Comparison of ENCODE assay signal across 8 cellular contexts in the genomic region with DNA sequence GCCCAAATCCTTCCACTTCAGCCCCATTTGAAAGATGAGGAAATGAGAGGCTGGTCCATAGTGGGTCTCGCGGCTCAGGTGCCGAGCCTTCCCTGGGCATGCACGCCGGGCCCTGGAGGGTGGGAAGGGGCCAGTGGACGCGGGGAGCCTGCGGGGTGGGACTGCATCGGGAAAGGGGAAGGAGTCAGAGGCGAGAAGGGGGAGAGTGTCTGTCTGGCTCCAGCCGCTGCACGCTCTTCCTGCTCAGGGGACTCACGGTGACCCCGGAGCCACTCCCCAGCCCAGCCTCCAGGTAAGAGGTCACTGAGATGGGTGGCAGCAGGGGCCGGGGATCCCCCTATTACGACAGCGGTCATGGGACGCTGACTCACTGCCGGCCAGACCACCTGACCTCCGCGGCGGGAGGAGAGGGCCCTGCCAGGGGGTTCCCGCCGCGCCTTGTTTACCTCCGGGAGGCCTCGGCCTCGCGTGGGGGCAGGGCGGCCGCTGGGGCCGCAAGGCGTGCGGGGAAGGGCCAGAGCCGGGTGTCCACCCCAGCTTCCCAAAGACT. TPM values are rescaled to one million over a fixed set of nuclear protein-coding genes. Genes with fewer than 3 reads are reported as not detected.
DNase-seq lines count a peak whose midpoint lies in the region; ATAC-seq and TF ChIP-seq lines count a peak whose summit lies in the region.

No MANE protein-coding gene starts in this region.

- H3K79me2 ChIP-seq in SK-N-SH (ENCODE audit: insufficient read depth), result peaks cover 36% of the 10 kb centered on the region

- peak overlapping the region; percentile 97; the same call in 1 of the 2 replicates for H3K9ac ChIP-seq in SK-N-SH

- H3K4me1 Mint-ChIP-seq in activated naive CD8-positive, alpha-beta T cell treated with anti-CD3 and anti-CD28 coated beads for 36 hours, result peaks cover 36% of the 10 kb centered on the region

- ATAC-seq in GM21367 (IDR thresholded peaks at IDR 0.05; ENCODE audit: unreplicated experiment), result peak; percentile 46

- CTCF ChIA-PET in SK-N-SH (lab: Yijun Ruan, JAX), result interaction anchor here (1.6 kb wide), 1 partner anchor 21 kb away, joined by 4 read pairs; no protein-coding TSS in a partner anchor

- peak; percentile 45 to 74; a peak in 2 of 4 replicates for TF ChIP-seq EP300 in SK-N-SH (IDR thresholded peaks at IDR 0.05; ENCODE audit: borderline replicate concordance in 1 of 2, low read depth in 1 of 2, low read length in 1 of 2)
- TF ChIP-seq EP300 in ovary (IDR thresholded peaks at IDR 0.05), result peak; percentile 96

- peaks cover 13% of the 10 kb centered on the region for H3F3A ChIP-seq in SK-N-SH (replicated peaks; ENCODE audit: insufficient read depth)

- no peaks in the 10 kb centered on the region for H3K9me3 Mint-ChIP-seq in activated naive CD8-positive, alpha-beta T cell treated with anti-CD3 and anti-CD28 coated beads for 36 hours

- H3K36me3 ChIP-seq in SK-N-SH (replicated peaks in 1 of 2; ENCODE audit: control insufficient read depth in 1 of 2, insufficient read depth in 2 of 2, low read length in 1 of 2) (peaks cover 18% of the 10 kb centered on the region in 2 experiments), ovary (no peaks in the 10 kb centered on the region), thyroid gland (peaks cover 13 to 24% of the 10 kb centered on the region in 2 donors)

- DNase-seq in DMS53 (lab: John Stamatoyannopoulos, UW) (peak; percentile 97), HS-5 (ENCODE audit: low read depth) (peak; percentile 76), SK-N-SH (peak; percentile 88), head of caudate nucleus (peak; percentile 85 to 98 (median 93)), ovary (peak; percentile 95 to 97 (median 97)), thyroid gland (peak; percentile 97 to 98)
- peak; percentile 93 for DNase-seq in activated naive CD8-positive, alpha-beta T cell treated with anti-CD3 and anti-CD28 coated beads for 36 hours

- POLR2A ChIA-PET in SK-N-SH (lab: Yijun Ruan, JAX), result interaction anchor here (1.7 kb wide), 1 partner anchor 22 kb away, joined by 4 read pairs; no protein-coding TSS in a partner anchor

- peak overlapping the region; percentile 76 for H3K4me3 Mint-ChIP-seq in activated naive CD8-positive, alpha-beta T cell treated with anti-CD3 and anti-CD28 coated beads for 36 hours

- peaks cover 6% of the 10 kb centered on the region for H3K27me3 Mint-ChIP-seq in activated naive CD8-positive, alpha-beta T cell treated with anti-CD3 and anti-CD28 coated beads for 36 hours

- intact Hi-C loops in head of caudate nucleus (cut with DNase I), result no loop called here
- intact Hi-C loops in ovary (cut with DNase I), result no loop called here
- intact Hi-C loops in thyroid gland (cut with DNase I), result no loop called here

- H3K4me1 ChIP-seq in SK-N-SH (ENCODE audit: control insufficient read depth in 1 of 2, insufficient read depth in 2 of 2, low read depth in 1 of 2, low read length in 1 of 2) (peaks cover 22 to 36% of the 10 kb centered on the region in 2 experiments), ovary (ENCODE audit: insufficient read depth) (peaks cover 32% of the 10 kb centered on the region), thyroid gland (peaks cover 48 to 56% of the 10 kb centered on the region in 2 donors)

- H3K9me3 ChIP-seq in SK-N-SH (no peaks in the 10 kb centered on the region), ovary (no peaks in the 10 kb centered on the region), thyroid gland (no peaks in the 10 kb centered on the region)

- H4K20me1 ChIP-seq in SK-N-SH (ENCODE audit: insufficient read depth), result peaks cover 28% of the 10 kb centered on the region

- H3K27ac ChIP-seq in SK-N-SH (ENCODE audit: low read depth in 2 of 2, low read length in 1 of 2) (peak overlapping the region; percentile 84 to 94), ovary (peak overlapping the region; percentile 90 to 98), thyroid gland (peak overlapping the region; percentile 97 to 100 (median 99))

- WGBS in SK-N-SH (ENCODE audit: low lambda C conversion rate), result 7% methylated on average over 15 of the region's 35 CpGs
- 0 to 1% (median 0%) methylated on average over 28 to 35 of the region's 35 CpGs for WGBS in ovary, 3 donors
- 3 to 4% methylated on average over 17 to 22 of the region's 35 CpGs for WGBS in thyroid gland, 2 donors

- peak overlapping the region in 1 of 2 experiments; percentile 32; a peak in 3 of 4 replicates for H3K4me3 ChIP-seq in SK-N-SH (ENCODE audit: low read depth in 2 of 2, low read length in 1 of 2)
- peak overlapping the region; percentile 82 for H3K4me3 ChIP-seq in ovary
- H3K4me3 ChIP-seq in thyroid gland (replicated peaks in 1 of 3), result peak overlapping the region in 1 of 3 donors; percentile 100

- TF ChIP-seq POLR2A in ovary (IDR thresholded peaks at IDR 0.05), result peak; percentile 51
- peak in 1 of 2 donors; percentile 76 for TF ChIP-seq POLR2A in thyroid gland (IDR thresholded peaks at IDR 0.05)

- H2AFZ ChIP-seq in SK-N-SH (ENCODE audit: low read depth), result peak overlapping the region; percentile 67; the same call in 1 of the 2 replicates

- H3K9me2 ChIP-seq in SK-N-SH, result no peaks in the 10 kb centered on the region

- H3K27me3 ChIP-seq in SK-N-SH (ENCODE audit: insufficient read depth), result no peaks in the 10 kb centered on the region
- no peaks in the 10 kb centered on the region for H3K27me3 ChIP-seq in ovary
- no peaks in the 10 kb centered on the region for H3K27me3 ChIP-seq in thyroid gland

- TF ChIP-seq RAD21 in SK-N-SH (IDR thresholded peaks at IDR 0.05; ENCODE audit: low read length), result no peak

- peaks cover 17% of the 10 kb centered on the region for H3K36me3 Mint-ChIP-seq in activated naive CD8-positive, alpha-beta T cell treated with anti-CD3 and anti-CD28 coated beads for 36 hours

- TF ChIP-seq CTCF in SK-N-SH (IDR thresholded peaks at IDR 0.05) (no peak), ovary (IDR thresholded peaks at IDR 0.05) (no peak), thyroid gland (IDR thresholded peaks at IDR 0.05) (no peak)

- peak overlapping the region; percentile 91 for H3K27ac Mint-ChIP-seq in activated naive CD8-positive, alpha-beta T cell treated with anti-CD3 and anti-CD28 coated beads for 36 hours

- H3K4me2 ChIP-seq in SK-N-SH, result peak overlapping the region; percentile 75; the same call in 1 of the 2 replicates

TF ChIP-seq in SK-N-SH, 30 proteins besides CTCF, POLR2A, EP300 and RAD21 (continues in another document):
- TF ChIP-seq MXI1 (IDR thresholded peaks at IDR 0.05; ENCODE audit: low read depth, low read length) (0 out of 2 replicates have a peak, but pooled peaks have one; percentile 15), JUND (IDR thresholded peaks at IDR 0.05) (peak; percentile 74), CHD2 (IDR thresholded peaks at IDR 0.05; ENCODE audit: low read length, partially characterized antibody) (peak; percentile 91), TCF12 (IDR thresholded peaks at IDR 0.05) (peak; percentile 52; the same call in 1 of the 2 replicates), RXRA (IDR thresholded peaks at IDR 0.05; ENCODE audit: borderline replicate concordance, low read depth) (peak; percentile 92), TEAD4 (IDR thresholded peaks at IDR 0.05; ENCODE audit: borderline replicate concordance, insufficient read depth) (no peak), GATA2 (CRISPR knock-in tag; IDR thresholded peaks at IDR 0.05) (no peak)
- TF ChIP-seq, protein P1, sequence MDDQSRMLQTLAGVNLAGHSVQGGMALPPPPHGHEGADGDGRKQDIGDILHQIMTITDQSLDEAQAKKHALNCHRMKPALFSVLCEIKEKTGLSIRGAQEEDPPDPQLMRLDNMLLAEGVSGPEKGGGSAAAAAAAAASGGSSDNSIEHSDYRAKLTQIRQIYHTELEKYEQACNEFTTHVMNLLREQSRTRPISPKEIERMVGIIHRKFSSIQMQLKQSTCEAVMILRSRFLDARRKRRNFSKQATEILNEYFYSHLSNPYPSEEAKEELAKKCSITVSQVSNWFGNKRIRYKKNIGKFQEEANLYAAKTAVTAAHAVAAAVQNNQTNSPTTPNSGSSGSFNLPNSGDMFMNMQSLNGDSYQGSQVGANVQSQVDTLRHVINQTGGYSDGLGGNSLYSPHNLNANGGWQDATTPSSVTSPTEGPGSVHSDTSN (IDR thresholded peaks at IDR 0.05), result peak; percentile 54; the same call in 1 of the 2 replicates

RNA-seq across cellular contexts. Expression of a gene that starts 1.9 kb away (rescaled TPM):
- polyA plus RNA-seq in SK-N-SH (2012; rRNA removed) (181 and 185 TPM in 2 replicates), ovary (100 to 1,000 TPM; 125 to 265 TPM)
- polyA plus RNA-seq in SK-N-SH (2012; cell fraction: cytosol; rRNA removed), result 98.5 and 121 TPM in 2 replicates
- 413 and 442 TPM in 2 replicates for polyA plus RNA-seq in SK-N-SH (2012; cell fraction: nucleus; rRNA removed)
- total RNA-seq in activated naive CD8-positive, alpha-beta T cell treated with anti-CD3 and anti-CD28 coated beads for 36 hours, result 100 to 1,000 TPM; 111 to 117 TPM
- total RNA-seq in ovary (100 to 1,000 TPM; 257 to 457 (median 337) TPM), thyroid gland (1,000 to 10,000 TPM in 1 of 4 donors, 100 to 1,000 TPM in 3; 649 to 1,146 (median 971) TPM)

RNA-seq across cellular contexts. Expression of a gene that starts 12.2 kb away (rescaled TPM):
- polyA plus RNA-seq in SK-N-SH (2012; rRNA removed), result 174 and 190 TPM in 2 replicates
- 120 and 170 TPM in 2 replicates for polyA plus RNA-seq in SK-N-SH (2012; cell fraction: cytosol; rRNA removed)
- polyA plus RNA-seq in SK-N-SH (2012; cell fraction: nucleus; rRNA removed), result 434 and 545 TPM in 2 replicates
- 10 to 100 TPM; 67.9 to 71.5 TPM for total RNA-seq in activated naive CD8-positive, alpha-beta T cell treated with anti-CD3 and anti-CD28 coated beads for 36 hours
- 100 to 1,000 TPM in 1 of 7 donors, 10 to 100 TPM in 6; 51.2 to 102 (median 68.6) TPM for total RNA-seq in ovary
- polyA plus RNA-seq in ovary, result 10 to 100 TPM; 51.0 to 65.6 TPM
- 100 to 1,000 TPM in 2 of 4 donors, 10 to 100 TPM in 2; 83.6 to 108 (median 102) TPM for total RNA-seq in thyroid gland

RNA-seq across cellular contexts. Expression of a gene that starts 25.0 kb away (rescaled TPM):
- polyA plus RNA-seq in SK-N-SH (2012; rRNA removed), result 0.34 and 0.43 TPM in 2 replicates
- polyA plus RNA-seq in SK-N-SH (2012; cell fraction: cytosol; rRNA removed), result 0.14 TPM in 1 of 2 replicates, not detected in the other
- 0.67 and 0.75 TPM in 2 replicates for polyA plus RNA-seq in SK-N-SH (2012; cell fraction: nucleus; rRNA removed)
- total RNA-seq in activated naive CD8-positive, alpha-beta T cell treated with anti-CD3 and anti-CD28 coated beads for 36 hours, result under 1 TPM in 1 of 2 experiments, not detected in 1; 0.29 TPM
- 10 to 100 TPM in 6 of 7 donors, 1 to 10 TPM in 1; 7.5 to 43.5 (median 20.6) TPM for total RNA-seq in ovary
- 10 to 100 TPM in 1 of 2 donors, not detected in 1; 11.7 TPM for polyA plus RNA-seq in ovary
- total RNA-seq in thyroid gland, result 10 to 100 TPM in 2 of 4 donors, 1 to 10 TPM in 2; 6.4 to 28.2 (median 15.9) TPM

RNA-seq across cellular contexts. Expression of a gene that starts 39.8 kb away (rescaled TPM):
- polyA plus RNA-seq in SK-N-SH (2012; rRNA removed), result 32.8 and 34.9 TPM in 2 replicates
- polyA plus RNA-seq in SK-N-SH (2012; cell fraction: cytosol; rRNA removed), result 12.4 and 13.7 TPM in 2 replicates
- polyA plus RNA-seq in SK-N-SH (2012; cell fraction: nucleus; rRNA removed), result 283 and 329 TPM in 2 replicates
- 10 to 100 TPM; 12.3 to 13.9 TPM for total RNA-seq in activated naive CD8-positive, alpha-beta T cell treated with anti-CD3 and anti-CD28 coated beads for 36 hours
- total RNA-seq in ovary, result 10 to 100 TPM; 46.2 to 61.1 (median 50.3) TPM
- 10 to 100 TPM; 26.9 to 59.3 TPM for polyA plus RNA-seq in ovary
- total RNA-seq in thyroid gland, result 10 to 100 TPM; 37.1 to 68.2 (median 52.1) TPM

Comparison
In these comparisons a context has a peak if more than half of its experiments do, and no peak if none do; other contexts are left out.
1. RNA of a gene that starts 25.0 kb away (total RNA-seq): 6.4 to 28.2 TPM in thyroid gland and 7.5 to 43.5 TPM in ovary; 0.29 TPM in activated naive CD8-positive, alpha-beta T cell treated with anti-CD3 and anti-CD28 coated beads for 36 hours; every median in the first group is over 4 times any median in the second.
2. Peak in every context shown above with its lines, with median percentiles within 50 percentile points of each other: DNase-seq and H3K27ac ChIP-seq.